In the genomic region with DNA sequence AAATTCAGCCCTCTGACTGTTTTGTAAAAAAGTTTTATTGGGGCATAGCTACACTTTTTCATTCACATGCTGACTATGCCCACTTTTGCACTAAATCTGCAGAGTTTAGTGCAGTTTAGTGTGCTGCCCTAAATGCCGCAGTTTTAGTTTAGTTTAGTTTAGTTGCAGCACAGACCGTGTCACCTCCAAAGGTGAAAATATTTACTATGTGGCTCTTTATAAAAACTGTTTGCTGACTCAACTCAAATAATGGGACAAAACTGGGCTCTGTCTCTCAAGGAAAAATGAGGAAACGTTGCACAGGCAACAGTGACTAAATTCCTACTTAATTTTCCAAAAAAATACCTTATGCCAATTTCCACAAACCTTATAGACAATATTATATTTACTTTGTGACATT, we compare ENCODE assay signal across 34 cellular contexts.
"Had no signal": no experiment of that assay in that cellular context is flagged by ENCODE, and none has a peak within 500 bp of the region (broad histone marks: within the 10 kb centered on the region; RNA-seq: fewer than 3 reads in every experiment).

No MANE protein-coding gene starts in this region.

- DNase-seq: Karpas-422, Kasumi-1, MG63, MM.1S, MV-4-11, NCI-H1048, NCI-H1092, NCI-H1092 treated with DMSO at 0.1 percent for 48 hours, NCI-H1105, NCI-H1105 treated with DMSO at 0.1 percent for 48 hours, NCI-H1417, NCI-H1417 treated with DMSO at 0.1 percent for 48 hours, NCI-H1436, NCI-H1436 treated with DMSO at 0.1 percent for 48 hours, NCI-H146, NCI-H1694, NCI-H1694 treated with DMSO at 0.1 percent for 48 hours, NCI-H187, NCI-H187 treated with DMSO at 0.1 percent for 48 hours, NCI-H1930, NCI-H2029, NCI-H2029 treated with DMSO at 0.1 percent for 48 hours, NCI-H2081, NCI-H2081 treated with DMSO at 0.1 percent for 48 hours, NCI-H2107, NCI-H2171, NCI-H2171 treated with DMSO at 0.1 percent for 48 hours, NCI-H2227 treated with DMSO at 0.1 percent for 48 hours, NCI-H226, NCI-H345, NCI-H446, NCI-H446 treated with DMSO at 0.1 percent for 48 hours, NCI-H510A, NCI-H510A treated with DMSO at 0.1 percent for 48 hours had no signal

- H3K4me3 ChIP-seq: MG63 had no signal

- H3K36me3 ChIP-seq: MG63 had no signal

- H3K27me3 ChIP-seq: MG63 had no signal

- H3K9me3 ChIP-seq: MG63 had no signal
